12 cellular contexts compared by ENCODE assay signal in genomic region chr12:70994217-70994788, GRCh38.
DNase-seq lines count a peak whose midpoint lies in the region; ATAC-seq, FAIRE-seq and TF ChIP-seq lines count a peak whose summit lies in the region.
"Had no signal": no experiment of that assay in that cellular context is flagged by ENCODE, and none has a peak within 500 bp of the region (broad histone marks: within the 10 kb centered on the region; RNA-seq: fewer than 3 reads in every experiment).

No MANE protein-coding gene starts in this region.

- peaks cover 23% of the 10 kb centered on the region for H3K4me1 Mint-ChIP-seq in chondrocyte (ENCODE audit: low read depth)
- H3K4me1 Mint-ChIP-seq: activated naive CD8-positive, alpha-beta T cell treated with anti-CD3 and anti-CD28 coated beads, Interleukin-2, amount 10 ng/mL, durations not matched to agents 7 days and 5 days; stimulated activated effector memory CD8-positive, alpha-beta T cell treated with anti-CD3 and anti-CD28 coated beads, Interleukin-12 subunit alpha, Interleukin-12 subunit beta, amount 100 ng/mL, for 72 hours had no signal

- peak overlapping the region; percentile 87 for H3K27ac Mint-ChIP-seq in chondrocyte (ENCODE audit: unreplicated experiment)
- H3K27ac Mint-ChIP-seq: activated naive CD8-positive, alpha-beta T cell treated with anti-CD3 and anti-CD28 coated beads, Interleukin-2, amount 10 ng/mL, durations not matched to agents 7 days and 5 days; stimulated activated effector memory CD8-positive, alpha-beta T cell treated with anti-CD3 and anti-CD28 coated beads, Interleukin-12 subunit alpha, Interleukin-12 subunit beta, amount 100 ng/mL, for 72 hours had no signal

- no peaks in the 10 kb centered on the region for H3K36me3 ChIP-seq in lung (ENCODE audit: control insufficient read depth in 2 of 2, insufficient read depth in 2 of 2, low read length in 2 of 2)
- no peaks in the 10 kb centered on the region for H3K36me3 ChIP-seq in transverse colon

- no peak for FAIRE-seq in H54 (lab: Jason Lieb, UNC)

- no peaks in the 10 kb centered on the region for H3K27me3 Mint-ChIP-seq in chondrocyte (ENCODE audit: low read depth)
- H3K27me3 Mint-ChIP-seq: activated naive CD8-positive, alpha-beta T cell treated with anti-CD3 and anti-CD28 coated beads, Interleukin-2, amount 10 ng/mL, durations not matched to agents 7 days and 5 days had no signal

- ATAC-seq in lung (ENCODE audit: insufficient read depth, low FRiP score) (peak; percentile 34), HG03378 (IDR thresholded peaks at IDR 0.05; ENCODE audit: unreplicated experiment) (no peak)
- ATAC-seq: stimulated activated effector memory CD8-positive, alpha-beta T cell treated with anti-CD3 and anti-CD28 coated beads, Interleukin-12 subunit alpha, Interleukin-12 subunit beta, amount 100 ng/mL, for 72 hours had no signal

- H3K4me3 ChIP-seq in lung = no peak overlapping the region
- no peak overlapping the region for H3K4me3 ChIP-seq in transverse colon

- H3K4me1 ChIP-seq in lung (ENCODE audit: control insufficient read depth in 2 of 2, insufficient read depth in 2 of 2, low read length in 2 of 2) (peaks cover 0 to 3% of the 10 kb centered on the region in 2 donors), transverse colon (no peaks in the 10 kb centered on the region)

- intact Hi-C loops in transverse colon (cut with DNase I; ENCODE audit: low total_unique reads) = no loop called here

- TF ChIP-seq EP300 in transverse colon (IDR thresholded peaks at IDR 0.05; ENCODE audit: low read depth) = no peak

- TF ChIP-seq POLR2A in transverse colon (IDR thresholded peaks at IDR 0.05) = no peak
- TF ChIP-seq POLR2A in H54 (IDR thresholded peaks at IDR 0.05; ENCODE audit: low read depth, low read length) = no peak

- in situ Hi-C loops in transverse colon (cut with MboI; ENCODE audit: low pct_ligation_motif_present in 1 of 4, low pct_unique_long_range_greater_than_20kb in 1 of 4, low sequenced_read_pairs in 3 of 4) = no loop called here

- no peaks in the 10 kb centered on the region for H3K27me3 ChIP-seq in lung (ENCODE audit: control insufficient read depth, insufficient read depth)
- no peaks in the 10 kb centered on the region for H3K27me3 ChIP-seq in transverse colon

- peak overlapping the region in 1 of 2 donors; percentile 41 for H3K27ac ChIP-seq in lung (ENCODE audit: low read depth in 1 of 2, low read length in 1 of 2)
- peak overlapping the region; percentile 33 to 62 (median 42) for H3K27ac ChIP-seq in transverse colon

- TF ChIP-seq CTCF in chondrocyte (IDR thresholded peaks at IDR 0.05) (no peak), lung (IDR thresholded peaks at IDR 0.05; ENCODE audit: control extremely low read depth, extremely low read depth) (no peak), transverse colon (IDR thresholded peaks at IDR 0.05) (no peak)

- 56 to 69% methylated on average over 5 of the region's 5 CpGs for WGBS in lung, 2 donors
- WGBS in transverse colon (ENCODE audit: low coverage in 1 of 2), 2 donors = 71 to 74% methylated on average over 5 of the region's 5 CpGs

- H3K9me3 Mint-ChIP-seq in chondrocyte (ENCODE audit: low read depth) = no peaks in the 10 kb centered on the region
- H3K9me3 Mint-ChIP-seq: activated naive CD8-positive, alpha-beta T cell treated with anti-CD3 and anti-CD28 coated beads, Interleukin-2, amount 10 ng/mL, durations not matched to agents 7 days and 5 days had no signal

- peak; percentile 33 for DNase-seq in M059J (ENCODE audit: low read depth)
- no peak for DNase-seq in chondrocyte (ENCODE audit: low spot score)
- no peak for DNase-seq in lung (ENCODE audit: low spot score)
- DNase-seq in transverse colon = no peak
- no peak for DNase-seq in effector CD8-positive, alpha-beta T cell (lab: John Stamatoyannopoulos, UW)
- no peak for DNase-seq in H54 (ENCODE audit: insufficient read length, low spot score)
- DNase-seq: activated CD4-positive, alpha-beta T cell treated with anti-CD3 and anti-CD28 coated beads for 4 hours; activated naive CD8-positive, alpha-beta T cell treated with anti-CD3 and anti-CD28 coated beads, Interleukin-2, amount 10 ng/mL, durations not matched to agents 7 days and 5 days; NCI-H2171 treated with DMSO at 0.1 percent for 48 hours; SHP77 treated with DMSO at 0.1 percent for 48 hours had no signal

- H3K36me3 Mint-ChIP-seq in chondrocyte (ENCODE audit: low read depth) = no peaks in the 10 kb centered on the region
- H3K36me3 Mint-ChIP-seq: activated naive CD8-positive, alpha-beta T cell treated with anti-CD3 and anti-CD28 coated beads, Interleukin-2, amount 10 ng/mL, durations not matched to agents 7 days and 5 days; stimulated activated effector memory CD8-positive, alpha-beta T cell treated with anti-CD3 and anti-CD28 coated beads, Interleukin-12 subunit alpha, Interleukin-12 subunit beta, amount 100 ng/mL, for 72 hours had no signal

- peaks cover 0 to 2% of the 10 kb centered on the region in 2 donors for H3K9me3 ChIP-seq in lung (ENCODE audit: control insufficient read depth in 2 of 2, insufficient read depth in 1 of 2, low read length in 1 of 2)
- H3K9me3 ChIP-seq in transverse colon = no peaks in the 10 kb centered on the region

- H3K4me3 Mint-ChIP-seq in chondrocyte (ENCODE audit: unreplicated experiment) = no peak overlapping the region
- H3K4me3 Mint-ChIP-seq: activated naive CD8-positive, alpha-beta T cell treated with anti-CD3 and anti-CD28 coated beads, Interleukin-2, amount 10 ng/mL, durations not matched to agents 7 days and 5 days; stimulated activated effector memory CD8-positive, alpha-beta T cell treated with anti-CD3 and anti-CD28 coated beads, Interleukin-12 subunit alpha, Interleukin-12 subunit beta, amount 100 ng/mL, for 72 hours had no signal
